ENCODE assay signal across 2 cellular contexts in genomic region chr22:27844656-27845602, GRCh38.
TF ChIP-seq lines count a peak whose summit lies in the region.

No MANE protein-coding gene starts in this region.

TF ChIP-seq in IMR-90, 13 proteins besides CTCF, POLR2A, EP300 and RAD21:
- TF ChIP-seq MAFK (IDR thresholded peaks at IDR 0.05; ENCODE audit: low read depth, low read length) (no peak), MAZ (IDR thresholded peaks at IDR 0.05; ENCODE audit: borderline replicate concordance, low read depth, low read length) (no peak), MXI1 (IDR thresholded peaks at IDR 0.05; ENCODE audit: borderline replicate concordance, low read depth, low read length) (no peak), ELK1 (IDR thresholded peaks at IDR 0.05; ENCODE audit: borderline replicate concordance, low read depth, low read length) (no peak), NFE2L2 (IDR thresholded peaks at IDR 0.05; ENCODE audit: low read depth, low read length) (no peak), BHLHE40 (IDR thresholded peaks at IDR 0.05; ENCODE audit: low read depth, low read length) (no peak), SMC3 (IDR thresholded peaks at IDR 0.05; ENCODE audit: low read depth, low read length) (no peak), CEBPB (IDR thresholded peaks at IDR 0.05; ENCODE audit: low read depth, low read length) (no peak), RFX5 (IDR thresholded peaks at IDR 0.05; ENCODE audit: low read depth, low read length) (no peak), CHD1 (IDR thresholded peaks at IDR 0.05; ENCODE audit: low read depth, low read length) (no peak), RCOR1 (IDR thresholded peaks at IDR 0.05; ENCODE audit: insufficient replicate concordance, low read length) (no peak), USF2 (IDR thresholded peaks at IDR 0.05; ENCODE audit: low read depth, low read length) (no peak), FOS (IDR thresholded peaks at IDR 0.05; ENCODE audit: low read depth, low read length) (no peak)

TF ChIP-seq in H1, 55 proteins besides CTCF, POLR2A, EP300 and RAD21:
- TF ChIP-seq TBP (IDR thresholded peaks at IDR 0.05; ENCODE audit: low read depth, low read length) = no peak
- TF ChIP-seq GABPA (IDR thresholded peaks at IDR 0.05; ENCODE audit: borderline replicate concordance, insufficient read depth, low read length) = no peak
- TF ChIP-seq JUND (IDR thresholded peaks at IDR 0.05; ENCODE audit: low read length) = no peak
- TF ChIP-seq SP4 (IDR thresholded peaks at IDR 0.05; ENCODE audit: low read length) = no peak
- no peak for TF ChIP-seq BCL11A (IDR thresholded peaks at IDR 0.05; ENCODE audit: low read depth in 2 of 2, low read length in 2 of 2)
- TF ChIP-seq CEBPB (IDR thresholded peaks at IDR 0.05; ENCODE audit: low read depth, low read length) = no peak
TF ChIP-seq in H1: peak in this region for 0.
